8 cellular contexts compared by ENCODE assay signal in genomic region chr6:106223300-106223930, GRCh38.
DNase-seq lines count a peak whose midpoint lies in the region; TF ChIP-seq lines count a peak whose summit lies in the region.

No MANE protein-coding gene starts in this region.

- H3K27me3 ChIP-seq in osteoblast (ENCODE audit: insufficient read depth, low read length): no peaks in the 10 kb centered on the region
- no peaks in the 10 kb centered on the region for H3K27me3 ChIP-seq in tibial nerve

- H3K4me2 ChIP-seq in OCI-LY7 (ENCODE audit: low read length) (no peak overlapping the region), osteoblast (ENCODE audit: insufficient read depth, low read length) (no peak overlapping the region)

- H3K79me2 ChIP-seq in OCI-LY7 (ENCODE audit: insufficient read depth, low read depth, low read length): 0 out of 2 replicates have a peak, but pooled peaks cover 4% of the 10 kb centered on the region
- peaks cover 12% of the 10 kb centered on the region for H3K79me2 ChIP-seq in osteoblast (ENCODE audit: insufficient read depth, low read length)

- H4K20me1 ChIP-seq in OCI-LY7 (ENCODE audit: insufficient read depth, low read length) (no peaks in the 10 kb centered on the region), osteoblast (ENCODE audit: insufficient read depth, low read length) (no peaks in the 10 kb centered on the region)

- BruUV-seq in OCI-LY7 (replicated peaks; lab: Mats Ljungman, UMichigan): no TSS peak

- H3K36me3 ChIP-seq in OCI-LY7 (ENCODE audit: insufficient read depth, low read length) (no peaks in the 10 kb centered on the region), osteoblast (ENCODE audit: insufficient read depth, low read length) (no peaks in the 10 kb centered on the region), tibial nerve (peaks cover 0 to 4% (median 0%) of the 10 kb centered on the region in 3 donors)

- TF ChIP-seq POLR2A in tibial nerve (IDR thresholded peaks at IDR 0.05): no peak

- H3K4me1 ChIP-seq in OCI-LY7 (ENCODE audit: insufficient read depth, low read length, poor library complexity, severe bottlenecking) (no peaks in the 10 kb centered on the region), osteoblast (ENCODE audit: insufficient read depth, low read length) (no peaks in the 10 kb centered on the region), tibial nerve (no peaks in the 10 kb centered on the region)

- peak; percentile 47 for DNase-seq in NK-92 treated with Interleukin-12 subunit alpha and Interleukin-12 subunit beta, amount 100 ng/mL, for 24 hours (lab: John Stamatoyannopoulos, UW)
- DNase-seq in NK-92 (lab: John Stamatoyannopoulos, UW; ENCODE audit: unreplicated experiment) (no peak), HT-29 (ENCODE audit: low spot score) (peak; percentile 84), OCI-LY7 (ENCODE audit: low spot score) (peak; percentile 85), activated T-cell treated with anti-CD3 and anti-CD28 coated beads for 4 hours (peak; percentile 69), fibroblast of mammary gland (ENCODE audit: low read depth) (peak; percentile 82), osteoblast (ENCODE audit: insufficient read length, low spot score, missing footprints) (no peak), tibial nerve (ENCODE audit: low spot score in 2 of 2) (peak in 1 of 2 donors; percentile 39)

- intact Hi-C loops in OCI-LY7 (cut with micrococcal nuclease; ENCODE audit: unreplicated experiment): loop anchor here (1.0 to 5.0 kb wide), 7 partner anchors 56 to 736 kb away; no protein-coding TSS in a partner anchor

- POLR2A ChIA-PET in OCI-LY7 (lab: Charles Lee): interaction anchor here (0.6 to 3.7 kb wide), 19 partner anchors 9 to 495 kb away, joined by 3 to 22 read pairs (median 4); partner anchors contain the start of gene PRDM1

- no peak overlapping the region for H3K27ac ChIP-seq in OCI-LY7 (ENCODE audit: low read depth, low read length, poor library complexity, severe bottlenecking)
- no peak overlapping the region for H3K27ac ChIP-seq in osteoblast (ENCODE audit: low read depth, low read length)
- no peak overlapping the region for H3K27ac ChIP-seq in tibial nerve

- WGBS in tibial nerve, 2 donors: 42 to 62% methylated on average over 2 of the region's 2 CpGs

- no peak for TF ChIP-seq EP300 in tibial nerve (IDR thresholded peaks at IDR 0.05)

- H3K9me3 ChIP-seq in OCI-LY7 (ENCODE audit: low read length) (no peaks in the 10 kb centered on the region), osteoblast (ENCODE audit: low read depth, low read length) (no peaks in the 10 kb centered on the region), tibial nerve (peaks cover 0 to 1% (median 0%) of the 10 kb centered on the region in 4 donors)

- H2AFZ ChIP-seq in OCI-LY7 (ENCODE audit: low read length) (no peak overlapping the region), osteoblast (ENCODE audit: low read length) (no peak overlapping the region)

- H3K4me3 ChIP-seq in OCI-LY7 (ENCODE audit: low read depth, low read length, poor library complexity, severe bottlenecking): no peak overlapping the region
- H3K4me3 ChIP-seq in fibroblast of mammary gland (ENCODE audit: control insufficient read depth, low read depth, low read length): no peak overlapping the region
- no peak overlapping the region for H3K4me3 ChIP-seq in osteoblast (ENCODE audit: insufficient read depth, low read length)
- no peak overlapping the region for H3K4me3 ChIP-seq in tibial nerve

- TF ChIP-seq CTCF in OCI-LY7 (conservative IDR thresholded peaks at IDR 0.05; ENCODE audit: low read length) (peak; percentile 92), fibroblast of mammary gland (conservative IDR thresholded peaks at IDR 0.05; ENCODE audit: control insufficient read depth, insufficient read depth, low read depth, low read length) (peak; percentile 62), osteoblast (IDR thresholded peaks at IDR 0.05; ENCODE audit: extremely low read depth, low read depth, low read length) (peak; percentile 63), tibial nerve (IDR thresholded peaks at IDR 0.05) (peak; percentile 35 to 72 (median 61))

- H3K9me2 ChIP-seq in OCI-LY7 (ENCODE audit: insufficient read depth, low read length): no peaks in the 10 kb centered on the region

- CTCF ChIA-PET in OCI-LY7 (lab: Charles Lee; ENCODE audit: unreplicated experiment): interaction anchor here (0.6 to 3.5 kb wide), 6 partner anchors 10 to 136 kb away, joined by 3 to 25 read pairs (median 6); no protein-coding TSS in a partner anchor

Comparison
In these comparisons a context has a peak if more than half of its experiments do, and no peak if none do; other contexts are left out.
1. DNase-seq: peak in NK-92 treated with Interleukin-12 subunit alpha and Interleukin-12 subunit beta, amount 100 ng/mL, for 24 hours (single experiment), HT-29 (single experiment), OCI-LY7 (single experiment), activated T-cell treated with anti-CD3 and anti-CD28 coated beads for 4 hours (single experiment) and fibroblast of mammary gland (single experiment); none in NK-92 (single experiment) and osteoblast (single experiment).
2. Peak in every context shown above with its lines, with median percentiles within 50 percentile points of each other: CTCF ChIP-seq.